ENCODE assay signal across 32 cellular contexts in the genomic region with DNA sequence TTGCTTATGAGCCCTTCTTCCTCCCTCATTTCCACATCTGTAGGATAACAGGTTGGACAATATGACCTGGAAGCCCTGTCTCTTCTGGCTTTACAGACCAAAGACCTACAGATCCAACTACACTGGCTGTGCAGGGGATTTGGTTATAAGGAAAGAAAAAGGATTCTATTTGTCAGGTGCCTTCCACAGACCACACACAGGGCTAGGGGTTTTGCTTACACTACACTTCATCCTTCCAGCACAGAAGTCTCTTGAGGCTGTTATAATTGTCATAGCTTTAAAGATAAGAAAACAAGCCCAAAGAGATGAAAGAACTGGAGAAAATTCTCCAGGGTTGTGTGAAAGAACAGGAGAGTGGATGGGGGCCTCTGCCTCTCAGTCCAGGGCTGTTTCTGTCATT.
"Had no signal": no experiment of that assay in that cellular context is flagged by ENCODE, and none has a peak within 500 bp of the region (broad histone marks: within the 10 kb centered on the region; RNA-seq: fewer than 3 reads in every experiment).

No MANE protein-coding gene starts in this region.

- H3K36me3 ChIP-seq: adrenal gland, ascending aorta, brain microvascular endothelial cell, breast epithelium, cardiac muscle cell had no signal

- H3K4me3 ChIP-seq: adrenal gland, ascending aorta, body of pancreas, breast epithelium, cardiac muscle cell had no signal

- H3K4me1 ChIP-seq: adrenal gland, ascending aorta, breast epithelium had no signal

- H3K27ac ChIP-seq: adrenal gland, ascending aorta, body of pancreas, brain microvascular endothelial cell, breast epithelium, cardiac muscle cell had no signal

- ATAC-seq: activated naive CD4-positive, alpha-beta T cell treated with anti-CD3 and anti-CD28 coated beads, Interleukin-2, amount 50 U/mL, for 72 hours; activated naive CD8-positive, alpha-beta T cell treated with anti-CD3 and anti-CD28 coated beads, Interleukin-2, amount 50 U/mL, for 24 hours; activated T-cell treated with anti-CD3 and anti-CD28 coated beads, Interleukin-2, amount 50 U/mL, for 4 hours; activated T-cell treated with anti-CD3 and anti-CD28 coated beads, Interleukin-2, amount 50 U/mL, for 72 hours; activated T-helper 17 cell treated with anti-CD3 and anti-CD28 coated beads, Interleukin-2, amount 50 U/mL, for 72 hours; body of pancreas had no signal

- H3K27me3 ChIP-seq: adrenal gland, ascending aorta, body of pancreas, brain microvascular endothelial cell, cardiac muscle cell had no signal

- DNase-seq: activated effector memory CD4-positive, alpha-beta T cell treated with anti-CD3 and anti-CD28 coated beads, Interleukin-2, amount 50 U/mL, for 16 hours; activated effector memory CD4-positive, alpha-beta T cell treated with Interleukin-2 at 50 U/mL for 16 hours; activated gamma-delta T cell; activated gamma-delta T cell treated with Interleukin-2 at 50 U/mL for 16 hours; activated naive CD4-positive, alpha-beta T cell; activated naive CD4-positive, alpha-beta T cell treated with anti-CD3 and anti-CD28 coated beads for 36 hours; activated naive CD4-positive, alpha-beta T cell treated with anti-CD3 and anti-CD28 coated beads, Interleukin-2, amount 10 ng/mL, durations not matched to agents 7 days and 5 days; activated naive CD4-positive, alpha-beta T cell treated with anti-CD3 and anti-CD28 coated beads, Interleukin-2, amount 50 U/mL, for 16 hours; activated naive CD4-positive, alpha-beta T cell treated with Interleukin-2 at 50 U/mL for 16 hours; activated naive CD8-positive, alpha-beta T cell treated with anti-CD3 and anti-CD28 coated beads for 36 hours; activated naive CD8-positive, alpha-beta T cell treated with anti-CD3 and anti-CD28 coated beads, Interleukin-2, amount 10 ng/mL, durations not matched to agents 7 days and 5 days; activated naive CD8-positive, alpha-beta T cell treated with anti-CD3 and anti-CD28 coated beads, Interleukin-2, amount 50 U/mL, for 24 hours; activated T-cell treated with anti-CD3 and anti-CD28 coated beads, Interleukin-2, amount 50 U/mL, for 1 hour; activated T-cell treated with anti-CD3 and anti-CD28 coated beads, Interleukin-2, amount 50 U/mL, for 24 hours; activated T-cell treated with anti-CD3 and anti-CD28 coated beads, Interleukin-2, amount 50 U/mL, for 4 hours; activated T-cell treated with anti-CD3 and anti-CD28 coated beads, Interleukin-2, amount 50 U/mL, for 48 hours; activated T-cell treated with anti-CD3 and anti-CD28 coated beads, Interleukin-2, amount 50 U/mL, for 72 hours; adrenal gland; amniotic stem cell; amygdala; anterior cingulate cortex; aorta; body of pancreas; brain microvascular endothelial cell; caudate nucleus; central memory CD4-positive, alpha-beta T cell; cerebellar nuclear complex had no signal

- H3K9me3 ChIP-seq: adrenal gland, ascending aorta, body of pancreas, breast epithelium had no signal
